6 cellular contexts compared by ENCODE assay signal in genomic region chr20:59326188-59326587, GRCh38.
"Had no signal": no experiment of that assay in that cellular context is flagged by ENCODE, and none has a peak within 500 bp of the region (broad histone marks: within the 10 kb centered on the region; RNA-seq: fewer than 3 reads in every experiment).

No MANE protein-coding gene starts in this region.

- DNase-seq: GM23248, GOT3, H7, IMR-90 had no signal

- ATAC-seq: HCT116, K562 had no signal
